ENCODE assay signal across 9 cellular contexts in genomic region chr16:75256871-75257343, GRCh38. TPM values are rescaled to one million over a fixed set of nuclear protein-coding genes. Genes with fewer than 3 reads are reported as not detected.
A peak's percentile ranks its signal among the peaks of the same experiment; 100 is the strongest.
DNase-seq lines count a peak whose midpoint lies in the region; ATAC-seq and TF ChIP-seq lines count a peak whose summit lies in the region.
"Had no signal": no experiment of that assay in that cellular context is flagged by ENCODE, and none has a peak within 500 bp of the region (broad histone marks: within the 10 kb centered on the region; RNA-seq: fewer than 3 reads in every experiment).

No MANE protein-coding gene starts in this region.

- DNase-seq in AG08395 (ENCODE audit: low spot score) (peak; percentile 90), NCI-H748 (lab: John Stamatoyannopoulos, UW; ENCODE audit: unreplicated experiment) (peak; percentile 82), fibroblast of peridontal ligament (ENCODE audit: extremely low read depth) (peak; percentile 32), neural crest cell (ENCODE audit: low read depth, low spot score) (no peak), NCI-H1694 (lab: John Stamatoyannopoulos, UW) (no peak), NCI-H2081 treated with DMSO at 0.1 percent for 48 hours (lab: John Stamatoyannopoulos, UW) (no peak), DMS79 treated with DMSO at 0.1 percent for 48 hours (lab: John Stamatoyannopoulos, UW) (no peak)
- DNase-seq: CD8-positive, alpha-beta memory T cell had no signal

- ATAC-seq in GM19351 (IDR thresholded peaks at IDR 0.05; ENCODE audit: unreplicated experiment), result no peak

- no peak for TF ChIP-seq CTCF in neural crest cell (conservative IDR thresholded peaks at IDR 0.05)

- peaks cover 47% of the 10 kb centered on the region for H3K4me1 Mint-ChIP-seq in neural crest cell

- peak overlapping the region; percentile 84 for H3K27ac Mint-ChIP-seq in neural crest cell (ENCODE audit: unreplicated experiment)

- H3K27me3 Mint-ChIP-seq in neural crest cell (ENCODE audit: low read depth), result no peaks in the 10 kb centered on the region

- H3K9me3 Mint-ChIP-seq in neural crest cell, result no peaks in the 10 kb centered on the region
- H3K9me3 Mint-ChIP-seq: CD8-positive, alpha-beta memory T cell had no signal

- H3K36me3 Mint-ChIP-seq in neural crest cell (ENCODE audit: low read depth), result no peaks in the 10 kb centered on the region
- H3K36me3 Mint-ChIP-seq: CD8-positive, alpha-beta memory T cell had no signal

- peak overlapping the region; percentile 48 for H3K4me3 Mint-ChIP-seq in neural crest cell
- H3K4me3 Mint-ChIP-seq: CD8-positive, alpha-beta memory T cell had no signal

RNA-seq across cellular contexts. Expression of gene BCAR1, which starts 5.5 kb away (rescaled TPM):
- total RNA-seq in neural crest cell, result 63.8 and 64.0 TPM in 2 replicates

RNA-seq across cellular contexts. Expression of gene CTRB1, which starts 38.1 kb away (rescaled TPM):
- total RNA-seq in neural crest cell, result not detected in 2 replicates
- total RNA-seq: CD8-positive, alpha-beta memory T cell had no signal

RNA-seq across cellular contexts. Expression of gene CTRB2, which starts 49.9 kb away (rescaled TPM):
- total RNA-seq in neural crest cell, result not detected in 2 replicates
- total RNA-seq: CD8-positive, alpha-beta memory T cell had no signal

Comparison
In these comparisons a context has a peak if more than half of its experiments do, and no peak if none do; other contexts are left out.
1. DNase-seq: peak in AG08395 (single experiment), NCI-H748 (single experiment) and fibroblast of peridontal ligament (single experiment); none in neural crest cell (single experiment), NCI-H1694 (single experiment), NCI-H2081 treated with DMSO at 0.1 percent for 48 hours (single experiment) and DMS79 treated with DMSO at 0.1 percent for 48 hours (single experiment).